In genomic region chr6:20142866-20143265, GRCh38 we compare ENCODE assay signal across 32 cellular contexts.
"Had no signal": no experiment of that assay in that cellular context is flagged by ENCODE, and none has a peak within 500 bp of the region (broad histone marks: within the 10 kb centered on the region; RNA-seq: fewer than 3 reads in every experiment).

No MANE protein-coding gene starts in this region.

- H3K36me3 ChIP-seq: ovary, uterus had no signal

- H3K36me3 Mint-ChIP-seq: natural killer cell treated with Interleukin-12 subunit alpha and Interleukin-12 subunit beta and Interleukin-15 and Interleukin-18, amount 100 ng/mL, for 72 hours had no signal

- H3K9me3 ChIP-seq: ovary, psoas muscle, spleen, suprapubic skin, testis, tibial artery, transverse colon, upper lobe of right lung, uterus had no signal

- H3K9ac ChIP-seq: parathyroid adenoma had no signal

- H2AFZ ChIP-seq: parathyroid adenoma had no signal

- DNase-seq: naive thymus-derived CD8-positive, alpha-beta T cell; nephron progenitor cell; occipital lobe; ovary; posterior cingulate gyrus; psoas muscle; right cardiac atrium; spleen; stimulated activated CD4-positive, alpha-beta T cell treated with anti-CD3 and anti-CD28 coated beads, Interleukin-12 subunit alpha, Interleukin-12 subunit beta, amount 100 ng/mL, for 4 hours; stimulated activated CD4-positive, alpha-beta T cell treated with anti-CD3 and anti-CD28 coated beads, Interleukin-1b, Interleukin-23, amount 100 ng/mL, for 48 hours; stimulated activated CD4-positive, alpha-beta T cell treated with anti-CD3 and anti-CD28 coated beads, Interleukin-4, amount 100 ng/mL, for 1 hour; stimulated activated CD4-positive, alpha-beta T cell treated with anti-CD3 and anti-CD28 coated beads, Interleukin-4, amount 100 ng/mL, for 4 hours; stimulated activated CD8-positive, alpha-beta memory T cell treated with anti-CD3 and anti-CD28 coated beads, Interleukin-4, amount 100 ng/mL, for 48 hours; stimulated activated naive CD4-positive, alpha-beta T cell; stimulated activated naive CD8-positive, alpha-beta T cell treated with anti-CD3 and anti-CD28 coated beads, Interleukin-15, amount 100 ng/mL, for 72 hours; stimulated activated naive CD8-positive, alpha-beta T cell treated with anti-CD3 and anti-CD28 coated beads, Interleukin-15, Interleukin-2, amounts not matched to agents 100 U/mL and 50 U/mL, for 24 hours; substantia nigra; testis; tibial artery; transverse colon; upper lobe of right lung; uterus had no signal

- H3K4me3 ChIP-seq: ovary, psoas muscle, skin epidermis, smooth muscle cell, spleen, suprapubic skin, testis, tibial artery, transverse colon, upper lobe of right lung, uterus had no signal

- H3K4me1 ChIP-seq: parathyroid adenoma, psoas muscle, spleen, suprapubic skin, testis, tibial artery, transverse colon, upper lobe of right lung, uterus had no signal

- H3K4me3 Mint-ChIP-seq: naive thymus-derived CD8-positive, alpha-beta T cell; natural killer cell treated with Interleukin-12 subunit alpha and Interleukin-12 subunit beta and Interleukin-15 and Interleukin-18, amount 100 ng/mL, for 72 hours; nephron progenitor cell; neural crest cell; stimulated activated memory B cell treated with anti-CD40 and anti-IgM and Interleukin-4, amounts not matched to agents 10 μg/mL and 1 μg/mL and 100 μg/mL, for 72 hours; stimulated activated naive CD8-positive, alpha-beta T cell treated with anti-CD3 and anti-CD28 coated beads, Interleukin-15, amount 100 ng/mL, for 72 hours; type B pancreatic cell had no signal

- ATAC-seq: naive thymus-derived CD8-positive, alpha-beta T cell; natural killer cell treated with Interleukin-12 subunit alpha and Interleukin-12 subunit beta and Interleukin-15 and Interleukin-18, amount 100 ng/mL, for 72 hours; psoas muscle; right cardiac atrium; sciatic nerve; stimulated activated memory B cell treated with anti-CD40 and anti-IgM and Interleukin-4, amounts not matched to agents 10 μg/mL and 1 μg/mL and 100 μg/mL, for 72 hours; stimulated activated naive CD8-positive, alpha-beta T cell treated with anti-CD3 and anti-CD28 coated beads, Interleukin-15, amount 100 ng/mL, for 72 hours; stimulated activated naive CD8-positive, alpha-beta T cell treated with anti-CD3 and anti-CD28 coated beads, Interleukin-15, Interleukin-2, amounts not matched to agents 100 U/mL and 50 U/mL, for 24 hours; upper lobe of right lung had no signal

- H3K9me3 Mint-ChIP-seq: natural killer cell treated with Interleukin-12 subunit alpha and Interleukin-12 subunit beta and Interleukin-15 and Interleukin-18, amount 100 ng/mL, for 72 hours; nephron progenitor cell; neural crest cell; stimulated activated memory B cell treated with anti-CD40 and anti-IgM and Interleukin-4, amounts not matched to agents 10 μg/mL and 1 μg/mL and 100 μg/mL, for 72 hours; type B pancreatic cell had no signal

- H3K27ac ChIP-seq: ovary, parathyroid adenoma, psoas muscle, skin epidermis, spleen, suprapubic skin, testis, tibial artery, transverse colon, upper lobe of right lung, uterus had no signal

- H3K4me1 Mint-ChIP-seq: naive thymus-derived CD8-positive, alpha-beta T cell; neural crest cell; stimulated activated memory B cell treated with anti-CD40 and anti-IgM and Interleukin-4, amounts not matched to agents 10 μg/mL and 1 μg/mL and 100 μg/mL, for 72 hours; stimulated activated naive CD8-positive, alpha-beta T cell treated with anti-CD3 and anti-CD28 coated beads, Interleukin-15, amount 100 ng/mL, for 72 hours had no signal

- H3K4me2 ChIP-seq: smooth muscle cell had no signal

- H3K27ac Mint-ChIP-seq: natural killer cell treated with Interleukin-12 subunit alpha and Interleukin-12 subunit beta and Interleukin-15 and Interleukin-18, amount 100 ng/mL, for 72 hours; nephron progenitor cell; progenitor cell of endocrine pancreas; stimulated activated memory B cell treated with anti-CD40 and anti-IgM and Interleukin-4, amounts not matched to agents 10 μg/mL and 1 μg/mL and 100 μg/mL, for 72 hours; stimulated activated naive CD8-positive, alpha-beta T cell treated with anti-CD3 and anti-CD28 coated beads, Interleukin-15, amount 100 ng/mL, for 72 hours; type B pancreatic cell had no signal

- H3K27me3 ChIP-seq: ovary, spleen, suprapubic skin, testis, tibial artery, transverse colon, upper lobe of right lung, uterus had no signal

- H3K27me3 Mint-ChIP-seq: naive thymus-derived CD8-positive, alpha-beta T cell; natural killer cell treated with Interleukin-12 subunit alpha and Interleukin-12 subunit beta and Interleukin-15 and Interleukin-18, amount 100 ng/mL, for 72 hours; progenitor cell of endocrine pancreas; stimulated activated memory B cell treated with anti-CD40 and anti-IgM and Interleukin-4, amounts not matched to agents 10 μg/mL and 1 μg/mL and 100 μg/mL, for 72 hours; stimulated activated naive CD8-positive, alpha-beta T cell treated with anti-CD3 and anti-CD28 coated beads, Interleukin-15, amount 100 ng/mL, for 72 hours; type B pancreatic cell had no signal
